Comparison of ENCODE assay signal across 11 cellular contexts in genomic region chr14:101476258-101476930, GRCh38.
A peak's percentile ranks its signal among the peaks of the same experiment; 100 is the strongest.
DNase-seq lines count a peak whose midpoint lies in the region; ATAC-seq, FAIRE-seq and TF ChIP-seq lines count a peak whose summit lies in the region.
"Had no signal": no experiment of that assay in that cellular context is flagged by ENCODE, and none has a peak within 500 bp of the region (broad histone marks: within the 10 kb centered on the region; RNA-seq: fewer than 3 reads in every experiment).

No MANE protein-coding gene starts in this region.

- H3K27me3 ChIP-seq in Peyer's patch (no peaks in the 10 kb centered on the region), HepG2 (ENCODE audit: control insufficient read depth in 1 of 2, insufficient read depth in 2 of 2, low read length in 2 of 2) (peaks cover 1 to 11% of the 10 kb centered on the region in 2 experiments; a peak in 4 of 5 replicates), sigmoid colon (peaks cover 0 to 9% (median 0%) of the 10 kb centered on the region in 3 donors)

- no peak for TF ChIP-seq RAD21 in HepG2 (CRISPR knock-in tag; IDR thresholded peaks at IDR 0.05)

- TF ChIP-seq POLR2A in Peyer's patch (IDR thresholded peaks at IDR 0.05) (no peak), HepG2 (IDR thresholded peaks at IDR 0.05; ENCODE audit: insufficient read depth in 1 of 2, low read depth in 2 of 2, low read length in 2 of 2) (no peak), sigmoid colon (IDR thresholded peaks at IDR 0.05) (no peak)

- H3K79me2 ChIP-seq in HepG2 (ENCODE audit: insufficient read depth, low read length), result no peaks in the 10 kb centered on the region

- ATAC-seq in HepG2, result no peak; the same call in 2 of the 3 replicates

- in situ Hi-C loops in Caki2 (cut with HindIII; ENCODE audit: low pct_unique_long_range_greater_than_20kb, low sequenced_read_pairs), result no loop called here
- in situ Hi-C loops in HepG2 (cut with HindIII; ENCODE audit: extremely low pct_ligation_motif_present, low pct_unique_long_range_greater_than_20kb), result no loop called here

- H3K36me3 ChIP-seq in Peyer's patch, result no peaks in the 10 kb centered on the region
- H3K36me3 ChIP-seq in HepG2 (replicated peaks in 1 of 2; ENCODE audit: control insufficient read depth in 1 of 2, insufficient read depth in 2 of 2, low read length in 2 of 2), result no peaks in the 10 kb centered on the region
- no peaks in the 10 kb centered on the region for H3K36me3 ChIP-seq in sigmoid colon

- 48% methylated on average over 9 of the region's 10 CpGs for WGBS in HepG2 (ENCODE audit: low lambda C conversion rate)
- WGBS in sigmoid colon, 2 donors, result 20 to 68% methylated on average over 10 of the region's 10 CpGs

- intact Hi-C loops in HepG2 (cut with micrococcal nuclease; ENCODE audit: unreplicated experiment) (no loop called here), sigmoid colon (cut with DNase I) (no loop called here)

- no TSS peak for BruUV-seq in HepG2 (replicated peaks; lab: Mats Ljungman, UMichigan)

- H4K20me1 ChIP-seq in HepG2 (ENCODE audit: insufficient read depth, low read length), result no peaks in the 10 kb centered on the region

- DNase-seq in Caki2 (ENCODE audit: low read depth) (peak; percentile 37), Peyer's patch (peak in 2 of 3 donors; percentile 39 to 46), HepG2 (ENCODE audit: low spot score) (no peak), sigmoid colon (peak; percentile 41), NCI-H524 (lab: John Stamatoyannopoulos, UW) (no peak), EL (no peak), AML-193 (lab: John Stamatoyannopoulos, UW) (no peak), glomerular visceral epithelial cell (ENCODE audit: extremely low spot score) (no peak)
- DNase-seq: activated T-cell treated with anti-CD3 and anti-CD28 coated beads for 4 hours, left ventricle myocardium superior, NCI-H1048 had no signal

- POLR2A ChIA-PET in HepG2 (lab: Yijun Ruan, JAX), result no interaction called here

- H3K9me3 ChIP-seq in Peyer's patch (no peaks in the 10 kb centered on the region), HepG2 (ENCODE audit: low read length) (no peaks in the 10 kb centered on the region), sigmoid colon (no peaks in the 10 kb centered on the region)

- TF ChIP-seq CTCF in Peyer's patch (IDR thresholded peaks at IDR 0.05) (no peak), HepG2 (CRISPR knock-in tag; IDR thresholded peaks at IDR 0.05) (no peak), sigmoid colon (IDR thresholded peaks at IDR 0.05) (no peak)

- H3K27ac ChIP-seq in Peyer's patch (peak overlapping the region in 1 of 4 donors; percentile 1), HepG2 (ENCODE audit: extremely low read length, insufficient read depth, low read length) (no peak overlapping the region), sigmoid colon (peak overlapping the region in 1 of 4 donors; percentile 15)

- H2AFZ ChIP-seq in HepG2 (ENCODE audit: low read length), result no peak overlapping the region

- H3K4me1 ChIP-seq in Peyer's patch (peaks cover 0 to 12% (median 0%) of the 10 kb centered on the region in 4 donors), HepG2 (ENCODE audit: insufficient read depth, low read length) (peaks cover 40% of the 10 kb centered on the region), sigmoid colon (peaks cover 0 to 3% (median 0%) of the 10 kb centered on the region in 4 donors)

- FAIRE-seq in HepG2 (lab: Jason Lieb, UNC), result no peak

- no peak overlapping the region for H3K9ac ChIP-seq in HepG2 (ENCODE audit: insufficient read depth, low read depth, low read length)

- no peak for TF ChIP-seq EP300 in HepG2 (IDR thresholded peaks at IDR 0.05; ENCODE audit: low read depth in 2 of 2, low read length in 2 of 2)
- TF ChIP-seq EP300 in HepG2 (CRISPR knock-in tag; IDR thresholded peaks at IDR 0.05; ENCODE audit: borderline replicate concordance), result no peak
- TF ChIP-seq EP300 in sigmoid colon (IDR thresholded peaks at IDR 0.05), result no peak

- no peak overlapping the region for H3K4me2 ChIP-seq in HepG2 (ENCODE audit: low read depth, low read length)

- H3K4me3 ChIP-seq in Peyer's patch (no peak overlapping the region), HepG2 (replicated peaks in 1 of 3; ENCODE audit: insufficient read depth in 1 of 3, low read depth in 2 of 3, low read length in 3 of 3) (no peak overlapping the region), sigmoid colon (no peak overlapping the region)

- CTCF ChIA-PET in HepG2 (lab: Yijun Ruan, JAX; ENCODE audit: low intra/inter-chr PET ratio, low total read pairs), result no interaction called here

TF ChIP-seq in HepG2, 621 proteins besides CTCF, POLR2A, EP300 and RAD21:
- TF ChIP-seq SALL2 (CRISPR knock-in tag; IDR thresholded peaks at IDR 0.05) (0 out of 2 replicates have a peak, but pooled peaks have one; percentile 30), ZMYM4 (CRISPR knock-in tag; IDR thresholded peaks at IDR 0.05) (no peak)

Comparison
In these comparisons a context has a peak if more than half of its experiments do, and no peak if none do; other contexts are left out.
1. DNase-seq: peak in Caki2 (single experiment), Peyer's patch (2 of 3) and sigmoid colon (single experiment); none in HepG2 (single experiment), NCI-H524 (0 of 2), EL (single experiment), AML-193 (0 of 2) and glomerular visceral epithelial cell (single experiment).